In the genomic region with DNA sequence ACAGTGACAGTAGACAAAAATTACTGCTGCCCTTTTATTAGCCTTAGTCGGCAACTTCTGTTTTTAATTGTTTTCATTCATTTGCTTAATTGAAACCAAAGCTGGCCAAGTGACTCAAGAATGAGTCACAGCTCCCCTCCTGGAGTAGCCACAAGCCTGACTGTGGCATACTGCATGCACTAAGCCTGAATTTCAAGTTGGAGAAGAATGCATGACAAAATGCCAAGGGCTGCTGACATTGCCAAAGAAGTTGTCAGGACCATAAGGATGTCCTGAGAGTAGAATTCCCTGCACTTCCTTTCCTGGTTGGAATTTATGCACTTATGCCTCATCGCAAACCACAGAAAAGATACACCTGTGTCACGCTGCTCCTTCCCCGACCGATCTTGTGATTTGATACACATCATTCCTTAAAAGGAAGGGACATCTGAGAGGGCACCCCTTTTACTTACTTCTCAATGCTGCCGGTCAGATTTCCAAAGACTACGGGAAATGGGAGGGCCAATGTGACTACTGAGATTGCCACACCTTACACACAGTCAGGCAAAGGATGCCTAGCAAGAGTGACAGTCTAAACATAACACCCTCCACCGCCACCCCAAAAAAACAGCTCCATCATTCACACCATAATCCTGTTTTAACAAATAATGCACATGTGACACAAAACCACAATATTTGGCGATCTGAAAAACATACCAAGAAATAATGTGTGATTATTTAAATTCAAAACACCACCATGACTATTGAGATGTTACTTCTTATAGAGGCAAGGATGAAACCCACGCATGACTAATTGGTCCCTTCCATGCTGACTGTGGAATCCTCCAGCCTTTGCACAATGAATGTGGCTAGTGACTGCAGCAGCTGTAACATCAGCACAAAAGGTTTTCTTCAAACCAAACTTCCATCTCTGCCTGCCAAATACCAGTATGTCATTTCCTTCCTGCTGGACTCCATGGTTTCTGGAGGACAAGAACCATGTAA, we compare ENCODE assay signal across 8 cellular contexts. TPM values are rescaled to one million over a fixed set of nuclear protein-coding genes. Genes with fewer than 3 reads are reported as not detected.
DNase-seq lines count a peak whose midpoint lies in the region; ATAC-seq lines count a peak whose summit lies in the region.

No MANE protein-coding gene starts in this region.

- no peaks in the 10 kb centered on the region for H3K36me3 Mint-ChIP-seq in activated naive CD4-positive, alpha-beta T cell treated with anti-CD3 and anti-CD28 coated beads, Interleukin-2, amount 10 ng/mL, durations not matched to agents 7 days and 5 days

- H3K9me3 Mint-ChIP-seq in activated naive CD4-positive, alpha-beta T cell treated with anti-CD3 and anti-CD28 coated beads, Interleukin-2, amount 10 ng/mL, durations not matched to agents 7 days and 5 days = no peaks in the 10 kb centered on the region

- CTCF ChIA-PET in activated naive CD4-positive, alpha-beta T cell treated with anti-CD3 and anti-CD28 coated beads, Interleukin-2, amount 10 ng/mL, durations not matched to agents 7 days and 5 days (lab: Charles Lee) = interaction anchor here (1.4 kb wide), 1 partner anchor 27 kb away, joined by 4 read pairs; no protein-coding TSS in a partner anchor

- H3K4me3 ChIP-seq in NT2/D1 (ENCODE audit: insufficient read length, low read depth) = no peak overlapping the region

- H3K27me3 ChIP-seq in NT2/D1 (ENCODE audit: insufficient read depth, insufficient read length) = no peaks in the 10 kb centered on the region

- DNase-seq in GM04503 (ENCODE audit: low read depth) = peak; percentile 93
- DNase-seq in NT2/D1 (ENCODE audit: low read depth, low spot score) = peak; percentile 71
- DNase-seq in activated naive CD4-positive, alpha-beta T cell treated with anti-CD3 and anti-CD28 coated beads, Interleukin-2, amount 10 ng/mL, durations not matched to agents 7 days and 5 days = peak; percentile 24
- peak; percentile 54 for DNase-seq in left cardiac atrium
- peak; percentile 24 for DNase-seq in stimulated activated CD4-positive, alpha-beta T cell treated with anti-CD3 and anti-CD28 coated beads, Interleukin-2, amount 100 ng/mL, for 4 hours (ENCODE audit: low read depth)
- no peak for DNase-seq in NCI-H524 treated with DMSO at 0.1 percent for 48 hours (lab: John Stamatoyannopoulos, UW)

- H3K9ac ChIP-seq in NT2/D1 (ENCODE audit: insufficient read length, low read depth) = no peak overlapping the region

- H3K4me1 ChIP-seq in NT2/D1 (ENCODE audit: insufficient read depth, insufficient read length) = peaks cover 2% of the 10 kb centered on the region

- intact Hi-C loops in left cardiac atrium (cut with DNase I) = no loop called here

- no peaks in the 10 kb centered on the region for H3K27me3 Mint-ChIP-seq in activated naive CD4-positive, alpha-beta T cell treated with anti-CD3 and anti-CD28 coated beads, Interleukin-2, amount 10 ng/mL, durations not matched to agents 7 days and 5 days

- no peak overlapping the region for H3K27ac Mint-ChIP-seq in activated naive CD4-positive, alpha-beta T cell treated with anti-CD3 and anti-CD28 coated beads, Interleukin-2, amount 10 ng/mL, durations not matched to agents 7 days and 5 days

- H3K9me3 ChIP-seq in NT2/D1 (ENCODE audit: insufficient read depth, low read length) = 0 out of 2 replicates have a peak, but pooled peaks cover 4% of the 10 kb centered on the region

- H3K4me1 Mint-ChIP-seq in activated naive CD4-positive, alpha-beta T cell treated with anti-CD3 and anti-CD28 coated beads, Interleukin-2, amount 10 ng/mL, durations not matched to agents 7 days and 5 days = peaks cover 35% of the 10 kb centered on the region

- H3K36me3 ChIP-seq in NT2/D1 (ENCODE audit: insufficient read depth, insufficient read length, low read length) = no peaks in the 10 kb centered on the region

- H3K4me3 Mint-ChIP-seq in activated naive CD4-positive, alpha-beta T cell treated with anti-CD3 and anti-CD28 coated beads, Interleukin-2, amount 10 ng/mL, durations not matched to agents 7 days and 5 days = no peak overlapping the region

- peak; percentile 40 for ATAC-seq in HG02763 (IDR thresholded peaks at IDR 0.05; ENCODE audit: unreplicated experiment)
- ATAC-seq in left cardiac atrium = peak; percentile 77 to 85
- ATAC-seq in GM19455 (IDR thresholded peaks at IDR 0.05; ENCODE audit: unreplicated experiment) = no peak

RNA-seq across cellular contexts. Expression of a gene that starts 28.2 kb away (rescaled TPM):
- total RNA-seq in left cardiac atrium = 1 to 10 TPM; 2.5 to 4.3 TPM
